In genomic region chr1:211699059-211699458, GRCh38 we compare ENCODE assay signal across 1 cellular context.
TF ChIP-seq lines count a peak whose summit lies in the region.

No MANE protein-coding gene starts in this region.

TF ChIP-seq in H1, 55 proteins besides CTCF, POLR2A, EP300 and RAD21:
- no peak for TF ChIP-seq E2F6 (IDR thresholded peaks at IDR 0.05)
- no peak for TF ChIP-seq RBBP5 (IDR thresholded peaks at IDR 0.05; ENCODE audit: borderline replicate concordance, low read depth, low read length)
- peak; percentile 16 for TF ChIP-seq ASH2L (IDR thresholded peaks at IDR 0.05; ENCODE audit: low read length)
- TF ChIP-seq TAF7 (optimal IDR thresholded peaks at IDR 0.05; ENCODE audit: borderline replicate concordance, low read depth, low read length): no peak
- TF ChIP-seq JUN (IDR thresholded peaks at IDR 0.05; ENCODE audit: low read depth, low read length): no peak
- no peak for TF ChIP-seq RNF2 (IDR thresholded peaks at IDR 0.05; ENCODE audit: borderline replicate concordance, low read depth, low read length, missing control alignments, poor library complexity, severe bottlenecking)
- no peak for TF ChIP-seq MAFK (IDR thresholded peaks at IDR 0.05; ENCODE audit: low read depth, low read length)
- no peak for TF ChIP-seq ATF2 (IDR thresholded peaks at IDR 0.05; ENCODE audit: low read length)
- no peak for TF ChIP-seq GABPA (IDR thresholded peaks at IDR 0.05; ENCODE audit: borderline replicate concordance, insufficient read depth, low read length)
- no peak for TF ChIP-seq FOSL1 (IDR thresholded peaks at IDR 0.05; ENCODE audit: insufficient read depth, low read depth, low read length)
- TF ChIP-seq POLR2AphosphoS5 (IDR thresholded peaks at IDR 0.05; ENCODE audit: low read depth, low read length): no peak
- no peak for TF ChIP-seq PHF8 (conservative IDR thresholded peaks at IDR 0.05; ENCODE audit: low read depth, low read length)
- no peak for TF ChIP-seq CEBPB (IDR thresholded peaks at IDR 0.05; ENCODE audit: low read depth, low read length)
- no peak for TF ChIP-seq BACH1 (IDR thresholded peaks at IDR 0.05; ENCODE audit: low read length)
- peak; percentile 65 for TF ChIP-seq KDM4A (IDR thresholded peaks at IDR 0.05; ENCODE audit: low read depth, low read length, severe bottlenecking)
- no peak for TF ChIP-seq SP1 (IDR thresholded peaks at IDR 0.05; ENCODE audit: low read depth, low read length)
- TF ChIP-seq CTBP2 (IDR thresholded peaks at IDR 0.05; ENCODE audit: borderline replicate concordance, insufficient read depth, insufficient read length, low read length): no peak
- no peak for TF ChIP-seq EZH2 (IDR thresholded peaks at IDR 0.05; ENCODE audit: low read depth, low read length, severe bottlenecking)
